Comparison of ENCODE assay signal across 17 cellular contexts in genomic region chr19:17743874-17744273, GRCh38. TPM values are rescaled to one million over a fixed set of nuclear protein-coding genes. Genes with fewer than 3 reads are reported as not detected.
DNase-seq lines count a peak whose midpoint lies in the region; ATAC-seq, FAIRE-seq and TF ChIP-seq lines count a peak whose summit lies in the region.
"Had no signal": no experiment of that assay in that cellular context is flagged by ENCODE, and none has a peak within 500 bp of the region (broad histone marks: within the 10 kb centered on the region; RNA-seq: fewer than 3 reads in every experiment).

No MANE protein-coding gene starts in this region.

- H3K36me3 ChIP-seq in Karpas-422 (ENCODE audit: insufficient read depth, low read length), result no peaks in the 10 kb centered on the region

- peaks cover 3% of the 10 kb centered on the region for H3K4me1 ChIP-seq in right cardiac atrium (ENCODE audit: control insufficient read depth, insufficient read depth, low read length)
- H3K4me1 ChIP-seq in Karpas-422 (ENCODE audit: low read length), result peaks cover 24% of the 10 kb centered on the region

- no peak overlapping the region for H3K9ac ChIP-seq in Karpas-422 (ENCODE audit: low read length)

- intact Hi-C loops in right cardiac atrium (cut with DNase I), result no loop called here
- intact Hi-C loops in left cardiac atrium (cut with DNase I), result no loop called here

- peak in 2 of 3 donors; percentile 3 to 19 for DNase-seq in right cardiac atrium
- DNase-seq in left cardiac atrium, result no peak
- peak; percentile 21 for DNase-seq in RCC 7860 (ENCODE audit: low spot score)
- peak; percentile 26 for DNase-seq in epithelial cell of esophagus (ENCODE audit: low read depth)
- DNase-seq in stromal cell of bone marrow (ENCODE audit: low read depth), result peak; percentile 31
- no peak for DNase-seq in T1000 (lab: John Stamatoyannopoulos, UW)
- no peak for DNase-seq in GM19239 (ENCODE audit: insufficient read length, low spot score)
- no peak for DNase-seq in Karpas-422
- DNase-seq: activated CD4-positive, CD25-positive, alpha-beta regulatory T cell treated with anti-CD3 and anti-CD28 coated beads, Interleukin-2, amount 50 U/mL, for 72 hours; activated effector memory CD4-positive, alpha-beta T cell treated with anti-CD3 and anti-CD28 coated beads, Interleukin-2, amount 50 U/mL, for 16 hours; GF-D8; stimulated activated CD4-positive, alpha-beta T cell treated with anti-CD3 and anti-CD28 coated beads, Interleukin-2, amount 100 ng/mL, for 24 hours had no signal

- WGBS in right cardiac atrium, result 88% methylated on average over 1 of the region's 1 CpG

- FAIRE-seq in RCC 7860 (lab: Jason Lieb, UNC), result no peak
- FAIRE-seq in GM19239 (lab: Jason Lieb, UNC), result no peak
- FAIRE-seq: islet of Langerhans had no signal

- H3K27me3 ChIP-seq in right cardiac atrium (ENCODE audit: control insufficient read depth, insufficient read depth) (no peaks in the 10 kb centered on the region), Karpas-422 (ENCODE audit: low read length) (no peaks in the 10 kb centered on the region)

- H3K27ac ChIP-seq in right cardiac atrium (ENCODE audit: low read length) (no peak overlapping the region), Karpas-422 (ENCODE audit: low read length) (no peak overlapping the region)

- H3K9me2 ChIP-seq in Karpas-422 (replicated peaks; ENCODE audit: insufficient read depth, low read length), result no peaks in the 10 kb centered on the region

- H3K4me3 ChIP-seq in right cardiac atrium (ENCODE audit: low read length) (no peak overlapping the region), epithelial cell of esophagus (ENCODE audit: low read length) (no peak overlapping the region), Karpas-422 (ENCODE audit: low read length) (no peak overlapping the region)

- TF ChIP-seq CTCF in epithelial cell of esophagus (IDR thresholded peaks at IDR 0.05; ENCODE audit: insufficient read depth, low read depth, low read length, missing control alignments), result no peak

- H2AFZ ChIP-seq in Karpas-422 (ENCODE audit: low read length), result no peak overlapping the region

- H3K4me2 ChIP-seq in Karpas-422 (ENCODE audit: low read depth, low read length, poor library complexity, severe bottlenecking), result no peak overlapping the region

- H4K20me1 ChIP-seq in Karpas-422 (ENCODE audit: insufficient read depth, low read depth, low read length), result no peaks in the 10 kb centered on the region; the same call in 1 of the 2 replicates

- H3K9me3 ChIP-seq in right cardiac atrium (ENCODE audit: control insufficient read depth, low read length) (no peaks in the 10 kb centered on the region), Karpas-422 (ENCODE audit: low read length) (no peaks in the 10 kb centered on the region)

- H3K79me2 ChIP-seq in Karpas-422 (ENCODE audit: low read length), result no peaks in the 10 kb centered on the region

- no peak for ATAC-seq in right cardiac atrium
- no peak for ATAC-seq in left cardiac atrium
- ATAC-seq: esophagus mucosa; stimulated activated memory B cell treated with anti-CD40 and anti-IgM and Interleukin-4, amounts not matched to agents 10 μg/mL and 1 μg/mL and 100 μg/mL, for 72 hours had no signal

RNA-seq across cellular contexts. Expression of gene FCHO1, which starts 7.4 kb away (rescaled TPM):
- total RNA-seq in right cardiac atrium (1 to 10 TPM in 3 of 4 donors, under 1 TPM in 1; 0.68 to 1.6 (median 1.3) TPM), left cardiac atrium (1 to 10 TPM; 1.5 to 1.8 TPM)
- polyA plus RNA-seq in right cardiac atrium, result 0.57 TPM
- 16.6 and 40.4 TPM in 2 replicates for total RNA-seq in Karpas-422 (2014; rRNA removed; shearing (Covaris generic); ENCODE audit: low replicate concordance)

RNA-seq across cellular contexts. Expression of gene MAP1S, which starts 24.6 kb away (rescaled TPM):
- total RNA-seq in right cardiac atrium (10 to 100 TPM; 24.8 to 35.5 (median 31.6) TPM), left cardiac atrium (10 to 100 TPM; 33.6 to 40.8 TPM)
- 14.7 TPM for polyA plus RNA-seq in right cardiac atrium
- total RNA-seq in Karpas-422 (2014; rRNA removed; shearing (Covaris generic); ENCODE audit: low replicate concordance), result 22.9 and 34.6 TPM in 2 replicates

RNA-seq across cellular contexts. Expression of gene B3GNT3, which starts 51.1 kb away (rescaled TPM):
- not detected for total RNA-seq in right cardiac atrium
- polyA plus RNA-seq in right cardiac atrium, result not detected
- total RNA-seq in left cardiac atrium, result under 1 TPM in 1 of 2 donors, not detected in 1; 0.18 TPM
- not detected in 2 replicates for total RNA-seq in Karpas-422 (2014; rRNA removed; shearing (Covaris generic); ENCODE audit: low replicate concordance)
- total RNA-seq: cerebellum, pulmonary artery endothelial cell had no signal

RNA-seq across cellular contexts. Expression of gene UNC13A, which starts 55.7 kb away (rescaled TPM):
- total RNA-seq in right cardiac atrium (under 1 TPM in 2 of 4 donors, not detected in 2; 0.03 to 0.06 TPM), left cardiac atrium (under 1 TPM; 0.03 to 0.16 TPM)
- 0.05 TPM for polyA plus RNA-seq in right cardiac atrium
- under 0.01 TPM in 1 of 2 replicates, not detected in the other for total RNA-seq in Karpas-422 (2014; rRNA removed; shearing (Covaris generic); ENCODE audit: low replicate concordance)

Comparison
In these comparisons a context has a peak if more than half of its experiments do, and no peak if none do; other contexts are left out.
1. DNase-seq: peak in right cardiac atrium (2 of 3), RCC 7860 (single experiment), epithelial cell of esophagus (single experiment) and stromal cell of bone marrow (single experiment); none in left cardiac atrium (single experiment), T1000 (single experiment), GM19239 (single experiment) and Karpas-422 (single experiment).